Comparison of ENCODE assay signal across 22 cellular contexts in the genomic region with DNA sequence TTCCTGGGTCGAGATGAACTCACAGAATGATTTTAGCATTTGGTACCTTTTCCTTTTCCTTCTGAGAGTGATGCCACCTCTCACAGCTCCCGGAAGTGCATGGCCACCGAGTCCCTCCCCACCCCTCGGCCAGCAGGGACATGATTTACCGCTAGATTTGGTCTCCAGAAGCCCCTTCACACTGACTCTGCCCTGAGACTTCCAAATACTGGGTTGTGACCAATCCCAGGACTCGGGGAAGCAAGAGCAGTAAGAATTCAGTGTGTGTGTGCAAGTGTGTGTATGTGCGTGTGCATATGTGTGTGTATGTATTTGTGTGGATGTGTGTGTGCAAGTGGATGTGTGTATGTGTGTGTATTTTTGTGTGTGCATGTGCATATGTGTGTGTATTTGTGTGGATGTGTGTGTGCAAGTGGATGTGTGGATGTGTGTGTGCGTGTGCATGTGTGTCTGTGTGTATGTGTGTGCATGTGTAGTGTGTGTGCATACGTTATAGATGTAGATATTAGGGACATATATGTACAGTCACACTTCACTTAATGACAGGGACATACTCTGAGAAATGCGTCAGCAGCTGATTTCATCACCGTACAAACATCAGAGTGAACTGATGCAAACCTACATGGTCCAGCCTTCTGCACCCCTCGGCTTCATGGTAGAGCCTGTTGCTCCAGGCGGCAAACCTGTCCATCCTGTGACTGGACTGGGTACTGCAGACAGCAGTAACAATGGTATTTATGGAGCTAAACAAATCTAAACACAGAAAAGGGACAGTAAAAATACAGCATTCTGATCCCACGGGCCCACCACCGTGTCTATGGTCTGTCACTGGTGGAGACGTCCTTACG.
"Had no signal": no experiment of that assay in that cellular context is flagged by ENCODE, and none has a peak within 500 bp of the region (broad histone marks: within the 10 kb centered on the region; RNA-seq: fewer than 3 reads in every experiment).

No MANE protein-coding gene starts in this region.

- H3K36me3 Mint-ChIP-seq: activated naive CD8-positive, alpha-beta T cell; mesothelial cell of epicardium; naive B cell; stimulated activated naive B cell treated with anti-CD40 and anti-IgM and Interleukin-4, amounts not matched to agents 10 μg/mL and 1 μg/mL and 100 μg/mL, for 72 hours had no signal

- H3K27ac ChIP-seq: colonic mucosa, epithelial cell of prostate, esophagus squamous epithelium, stomach, thyroid gland, upper lobe of right lung had no signal

- H3K4me1 ChIP-seq: colonic mucosa, esophagus squamous epithelium, stomach, thyroid gland, upper lobe of right lung had no signal

- H3K4me3 ChIP-seq: colonic mucosa, esophagus squamous epithelium, stomach, thyroid gland, upper lobe of right lung had no signal

- H3K36me3 ChIP-seq: colonic mucosa, esophagus squamous epithelium, stomach, thyroid gland, upper lobe of right lung had no signal

- ATAC-seq: right cardiac atrium; stimulated activated naive B cell treated with anti-CD40 and anti-IgM and Interleukin-4, amounts not matched to agents 10 μg/mL and 1 μg/mL and 100 μg/mL, for 72 hours; upper lobe of right lung had no signal

- DNase-seq: activated CD4-positive, alpha-beta T cell treated with anti-CD3 and anti-CD28 coated beads for 4 hours; activated CD4-positive, alpha-beta T cell treated with anti-CD3 and anti-CD28 coated beads, Interleukin-2, amount 50 U/mL, for 4 hours; activated effector memory CD4-positive, alpha-beta T cell treated with Interleukin-2 at 50 U/mL for 16 hours; activated naive CD4-positive, alpha-beta T cell treated with Interleukin-2 at 50 U/mL for 16 hours; anterior cingulate cortex; colonic mucosa; effector CD8-positive, alpha-beta T cell; esophagus squamous epithelium; foreskin melanocyte; naive B cell; stimulated activated CD4-positive, alpha-beta T cell treated with anti-CD3 and anti-CD28 coated beads, Interleukin-15, amount 100 ng/mL, for 24 hours; stimulated activated CD4-positive, alpha-beta T cell treated with anti-CD3 and anti-CD28 coated beads, Interleukin-2, amount 100 ng/mL, for 24 hours; stimulated activated naive B cell treated with anti-CD40 and anti-IgM and Interleukin-4, amounts not matched to agents 10 μg/mL and 1 μg/mL and 100 μg/mL, for 72 hours; stomach; thyroid gland; upper lobe of right lung had no signal

- FAIRE-seq: endometrium had no signal

- H3K27me3 Mint-ChIP-seq: activated naive CD8-positive, alpha-beta T cell had no signal

- H3K9me3 Mint-ChIP-seq: mesothelial cell of epicardium; neural crest cell; stimulated activated naive B cell treated with anti-CD40 and anti-IgM and Interleukin-4, amounts not matched to agents 10 μg/mL and 1 μg/mL and 100 μg/mL, for 72 hours had no signal

- H3K27ac Mint-ChIP-seq: activated naive CD8-positive, alpha-beta T cell; mesothelial cell of epicardium; naive B cell; stimulated activated naive B cell treated with anti-CD40 and anti-IgM and Interleukin-4, amounts not matched to agents 10 μg/mL and 1 μg/mL and 100 μg/mL, for 72 hours had no signal

- H3K27me3 ChIP-seq: colonic mucosa, thyroid gland had no signal

- H3K4me3 Mint-ChIP-seq: activated naive CD8-positive, alpha-beta T cell; mesothelial cell of epicardium; naive B cell; neural crest cell; stimulated activated naive B cell treated with anti-CD40 and anti-IgM and Interleukin-4, amounts not matched to agents 10 μg/mL and 1 μg/mL and 100 μg/mL, for 72 hours had no signal

- H3K4me1 Mint-ChIP-seq: naive B cell; stimulated activated naive B cell treated with anti-CD40 and anti-IgM and Interleukin-4, amounts not matched to agents 10 μg/mL and 1 μg/mL and 100 μg/mL, for 72 hours had no signal

- H3K9me3 ChIP-seq: colonic mucosa, esophagus squamous epithelium, stomach, thyroid gland, upper lobe of right lung had no signal
